In the genomic region with DNA sequence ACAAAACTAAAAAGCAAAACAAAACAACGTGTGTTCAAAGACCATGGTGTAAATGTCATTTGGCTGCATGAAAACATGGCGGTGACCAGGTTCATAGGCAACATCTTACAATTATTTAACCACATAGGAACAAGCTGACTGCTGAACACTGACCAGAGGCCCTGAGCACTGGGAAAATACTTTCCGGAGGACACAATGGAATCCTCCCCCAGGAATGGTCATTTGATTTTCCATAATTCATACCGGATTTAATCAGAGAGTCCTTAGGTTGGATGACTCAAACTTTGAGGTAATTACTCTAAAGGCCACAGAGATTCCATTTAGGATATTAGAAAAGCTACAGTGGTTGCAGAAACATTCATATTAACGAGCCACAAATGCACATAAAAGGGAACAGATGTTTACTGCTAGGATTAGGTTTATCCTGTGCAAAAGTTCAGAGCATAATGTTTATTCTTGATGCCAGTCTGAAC, we compare ENCODE assay signal across 22 cellular contexts.
DNase-seq lines count a peak whose midpoint lies in the region; ATAC-seq and TF ChIP-seq lines count a peak whose summit lies in the region.
"Had no signal": no experiment of that assay in that cellular context is flagged by ENCODE, and none has a peak within 500 bp of the region (broad histone marks: within the 10 kb centered on the region; RNA-seq: fewer than 3 reads in every experiment).

No MANE protein-coding gene starts in this region.

- H3K27me3 ChIP-seq in BE2C, result no peaks in the 10 kb centered on the region
- H3K27me3 ChIP-seq in adipocyte (replicated peaks; ENCODE audit: control insufficient read depth, insufficient read depth, low read length), result no peaks in the 10 kb centered on the region
- no peaks in the 10 kb centered on the region for H3K27me3 ChIP-seq in breast epithelium
- H3K27me3 ChIP-seq: esophagus squamous epithelium had no signal

- H3K36me3 ChIP-seq in BE2C (no peaks in the 10 kb centered on the region), adipocyte (ENCODE audit: control insufficient read depth, insufficient read depth, low read length, severe bottlenecking) (no peaks in the 10 kb centered on the region), breast epithelium (no peaks in the 10 kb centered on the region)
- H3K36me3 ChIP-seq: esophagus squamous epithelium, lower lobe of right lung had no signal

- intact Hi-C loops in breast epithelium (cut with DNase I; ENCODE audit: low total_unique reads), result no loop called here

- H3K4me1 Mint-ChIP-seq in HFFc6 (ENCODE audit: low read depth), result peaks cover 56% of the 10 kb centered on the region

- no peaks in the 10 kb centered on the region for H3K4me1 ChIP-seq in BE2C
- H3K4me1 ChIP-seq in adipocyte (ENCODE audit: control insufficient read depth, insufficient read depth, low read length), result peaks cover 22% of the 10 kb centered on the region
- no peaks in the 10 kb centered on the region for H3K4me1 ChIP-seq in breast epithelium
- H3K4me1 ChIP-seq: Caco-2, esophagus squamous epithelium, lower lobe of right lung had no signal

- TF ChIP-seq POLR2A in breast epithelium (IDR thresholded peaks at IDR 0.05), result no peak

- 0 out of 2 replicates have a peak overlapping the region, but pooled peaks have one; percentile 1 for H3K4me3 Mint-ChIP-seq in HFFc6

- DNase-seq in BE2C (peak; percentile 25), HFFc6 (peak; percentile 70), adipocyte (ENCODE audit: low read depth) (peak; percentile 78), foreskin fibroblast (peak; percentile 61 to 80), breast epithelium (ENCODE audit: low spot score in 2 of 2) (no peak), COLO668 (lab: John Stamatoyannopoulos, UW; ENCODE audit: unreplicated experiment) (no peak)
- DNase-seq: activated CD4-positive, alpha-beta T cell treated with anti-CD3 and anti-CD28 coated beads, Interleukin-2, amount 50 U/mL, for 4 hours; activated gamma-delta T cell treated with Interleukin-2 at 50 U/mL for 16 hours; Caco-2; cerebellar nuclear complex; effector memory CD4-positive, alpha-beta T cell; esophagus squamous epithelium; GDM1; Karpas-422; lower lobe of right lung; NCI-H1105; NCI-H2107; NCI-H526; SHP77; T-helper 2 cell had no signal

- peaks cover 5% of the 10 kb centered on the region; the same call in 1 of the 2 replicates for H3K36me3 Mint-ChIP-seq in HFFc6 (ENCODE audit: low read depth)

- peak overlapping the region; percentile 44; the same call in 1 of the 2 replicates for H3K27ac Mint-ChIP-seq in HFFc6

- H3K27me3 Mint-ChIP-seq in HFFc6 (ENCODE audit: insufficient read depth), result peaks cover 10% of the 10 kb centered on the region

- H3K27ac ChIP-seq in breast epithelium, result peak overlapping the region in 1 of 2 donors; percentile 27
- H3K27ac ChIP-seq: esophagus squamous epithelium, lower lobe of right lung had no signal

- H3K9me3 Mint-ChIP-seq in HFFc6, result peaks cover 4% of the 10 kb centered on the region

- no peak overlapping the region for H3K9ac ChIP-seq in adipocyte (ENCODE audit: low read length)

- H3K4me3 ChIP-seq in BE2C (ENCODE audit: low read depth, low read length) (no peak overlapping the region), adipocyte (ENCODE audit: low read length) (no peak overlapping the region), foreskin fibroblast (ENCODE audit: low read depth in 1 of 2, low read length in 2 of 2) (no peak overlapping the region), breast epithelium (no peak overlapping the region)
- H3K4me3 ChIP-seq: esophagus squamous epithelium, lower lobe of right lung had no signal

- no peak for ATAC-seq in GM18868 (IDR thresholded peaks at IDR 0.05; ENCODE audit: unreplicated experiment)
- ATAC-seq in HG02759 (IDR thresholded peaks at IDR 0.05; ENCODE audit: unreplicated experiment), result no peak
- ATAC-seq: lower lobe of right lung had no signal

- H3K9me3 ChIP-seq in BE2C (no peaks in the 10 kb centered on the region), adipocyte (ENCODE audit: control insufficient read depth, low read length) (no peaks in the 10 kb centered on the region), breast epithelium (peaks cover 5 to 8% of the 10 kb centered on the region in 2 donors)
- H3K9me3 ChIP-seq: Caco-2, esophagus squamous epithelium, lower lobe of right lung had no signal

- no peak for TF ChIP-seq CTCF in BE2C (IDR thresholded peaks at IDR 0.05; ENCODE audit: low read depth, low read length)
- no peak for TF ChIP-seq CTCF in HFFc6 (IDR thresholded peaks at IDR 0.05)
- TF ChIP-seq CTCF in foreskin fibroblast (IDR thresholded peaks at IDR 0.05; ENCODE audit: low read depth, low read length), result no peak
- no peak for TF ChIP-seq CTCF in breast epithelium (IDR thresholded peaks at IDR 0.05)

Comparison
In these comparisons a context has a peak if more than half of its experiments do, and no peak if none do; other contexts are left out.
1. DNase-seq: peak in BE2C (single experiment), HFFc6 (single experiment), adipocyte (single experiment) and foreskin fibroblast (2 of 2); none in breast epithelium (0 of 2) and COLO668 (single experiment).